Comparison of ENCODE assay signal across 8 cellular contexts in the genomic region with DNA sequence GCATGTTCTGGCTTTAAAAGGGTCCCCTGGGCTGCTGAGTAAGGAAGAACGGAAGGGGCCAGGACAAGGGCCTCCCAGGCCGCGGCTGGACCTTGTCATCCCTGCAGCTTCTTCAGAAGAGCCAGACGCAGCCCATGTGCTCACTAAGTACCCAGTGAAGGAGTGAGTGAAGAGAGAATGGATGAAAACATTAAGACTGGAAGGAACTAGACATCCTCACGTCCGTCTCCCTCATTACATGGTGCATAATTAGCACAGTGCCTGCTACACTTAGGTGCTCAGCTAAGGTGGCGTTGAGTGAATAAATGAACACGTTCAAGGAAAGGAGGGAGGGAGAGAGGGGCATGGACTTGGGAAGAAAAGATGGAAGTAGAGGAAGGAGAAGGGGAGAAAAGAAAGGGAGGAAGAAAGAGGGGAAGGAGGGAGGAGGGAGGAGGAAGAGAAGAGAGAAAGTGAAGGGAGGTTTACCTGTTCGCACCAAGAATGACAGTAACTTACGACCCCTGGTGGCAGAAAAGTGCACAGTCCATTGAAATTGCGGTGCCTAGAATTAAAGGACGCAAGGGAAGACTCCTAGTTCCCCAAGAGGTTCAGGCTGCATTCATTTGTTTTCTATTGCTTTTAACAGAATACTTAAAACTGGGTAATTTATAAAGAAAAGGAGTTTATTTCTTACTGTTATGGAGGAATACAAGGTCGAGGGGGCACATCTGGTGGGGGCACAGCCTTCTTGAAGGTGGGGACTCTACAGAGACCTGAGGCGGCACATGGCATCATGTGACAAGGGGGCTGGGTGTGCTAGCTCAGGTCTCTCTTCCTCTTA. TPM values are rescaled to one million over a fixed set of nuclear protein-coding genes. Genes with fewer than 3 reads are reported as not detected.
DNase-seq lines count a peak whose midpoint lies in the region; ATAC-seq and TF ChIP-seq lines count a peak whose summit lies in the region.

No MANE protein-coding gene starts in this region.

- no peak overlapping the region for H3K9ac ChIP-seq in neural cell (ENCODE audit: low read length)

- POLR2A ChIA-PET in BJ (lab: Charles Lee): no interaction called here

- DNase-seq in BJ (ENCODE audit: low read depth): no peak
- DNase-seq in NOMO-1 treated with DMSO at 0.1 percent for 48 hours (lab: John Stamatoyannopoulos, UW; ENCODE audit: unreplicated experiment): peak; percentile 69
- peak; percentile 31 for DNase-seq in activated CD8-positive, alpha-beta memory T cell treated with anti-CD3 and anti-CD28 coated beads, Interleukin-2, amount 50 U/mL, for 24 hours (ENCODE audit: extremely low read depth)
- DNase-seq in erythroblast (lab: John Stamatoyannopoulos, UW): peak; percentile 50 to 73
- peak; percentile 91 for DNase-seq in superior temporal gyrus (ENCODE audit: extremely low spot score)

- H3K79me2 ChIP-seq in neural cell (replicated peaks; ENCODE audit: insufficient read depth, low read length): peaks cover 19% of the 10 kb centered on the region

- CTCF ChIA-PET in BJ (lab: Yijun Ruan, JAX): interaction anchor here (0.6 to 6.2 kb wide), 10 partner anchors 8 to 639 kb away, joined by 3 to 60 read pairs (median 4); partner anchors contain the start of gene ZNF334

- H3K36me3 ChIP-seq in BJ (ENCODE audit: control insufficient read depth, insufficient read depth, low read length): peaks cover 6% of the 10 kb centered on the region
- H3K36me3 ChIP-seq in neural cell (ENCODE audit: insufficient read depth, low read length): peaks cover 5% of the 10 kb centered on the region

- TF ChIP-seq CTCF in BJ (IDR thresholded peaks at IDR 0.05; ENCODE audit: insufficient read depth, low read depth, low read length) (peak; percentile 77), neural cell (IDR thresholded peaks at IDR 0.05; ENCODE audit: poor library complexity, severe bottlenecking) (peak; percentile 78)

- no peak overlapping the region for H3K27ac ChIP-seq in neural cell (ENCODE audit: low read length)

- H3K4me3 ChIP-seq in BJ (ENCODE audit: low read depth, low read length) (no peak overlapping the region), neural cell (ENCODE audit: low read length) (no peak overlapping the region)

- no peaks in the 10 kb centered on the region for H3F3A ChIP-seq in neural cell (ENCODE audit: insufficient read depth, low read length, poor library complexity, severe bottlenecking)

- no peaks in the 10 kb centered on the region for H3K9me2 ChIP-seq in neural cell (ENCODE audit: insufficient read depth, low read length)

- TF ChIP-seq POLR2A in erythroblast (IDR thresholded peaks at IDR 0.05; ENCODE audit: low read length): no peak

- peak; percentile 44 for ATAC-seq in HG02678 (IDR thresholded peaks at IDR 0.05; ENCODE audit: unreplicated experiment)
- no peak for ATAC-seq in GM18868 (IDR thresholded peaks at IDR 0.05; ENCODE audit: unreplicated experiment)

- H3K27me3 ChIP-seq in BJ (ENCODE audit: control insufficient read depth, insufficient read depth, low read length): no peaks in the 10 kb centered on the region
- H3K27me3 ChIP-seq in neural cell (ENCODE audit: insufficient read depth, low read depth, low read length): no peaks in the 10 kb centered on the region

- H4K20me1 ChIP-seq in neural cell (ENCODE audit: insufficient read depth): no peaks in the 10 kb centered on the region

- no peaks in the 10 kb centered on the region for H3K9me3 ChIP-seq in neural cell (ENCODE audit: low read length)

- no peak for TF ChIP-seq EP300 in neural cell (conservative IDR thresholded peaks at IDR 0.05; ENCODE audit: poor library complexity, severe bottlenecking)

- H3K4me2 ChIP-seq in neural cell (ENCODE audit: low read length): no peak overlapping the region

- H2AFZ ChIP-seq in neural cell (ENCODE audit: low read depth, low read length): no peak overlapping the region

- TF ChIP-seq RAD21 in neural cell (conservative IDR thresholded peaks at IDR 0.05): peak; percentile 71

TF ChIP-seq in neural cell, 6 proteins besides CTCF, POLR2A, EP300 and RAD21:
- TF ChIP-seq SMC3 (conservative IDR thresholded peaks at IDR 0.05; ENCODE audit: poor library complexity): peak; percentile 77
- no peak for TF ChIP-seq POLR2AphosphoS5 (IDR thresholded peaks at IDR 0.05)

RNA-seq across cellular contexts. Expression of gene TP53RK, which starts 8.0 kb away (rescaled TPM):
- polyA plus RNA-seq in BJ (2011; rRNA removed) (7.2 and 11.0 TPM in 2 replicates), neural cell (22.7 and 25.7 TPM in 2 replicates)
- polyA minus RNA-seq in BJ (2011; rRNA and poly(A)+ RNA removed): 5.0 and 5.8 TPM in 2 replicates
- 57.7 and 57.9 TPM in 2 replicates for polyA minus RNA-seq in neural cell

RNA-seq across cellular contexts. Expression of gene SLC2A10, which starts 28.2 kb away (rescaled TPM):
- polyA plus RNA-seq in BJ (2011; rRNA removed): 31.0 and 41.9 TPM in 2 replicates
- 28.7 and 38.0 TPM in 2 replicates for polyA minus RNA-seq in BJ (2011; rRNA and poly(A)+ RNA removed)
- 0.22 TPM in 1 of 2 replicates, not detected in the other for polyA plus RNA-seq in neural cell
- polyA minus RNA-seq in neural cell: 0.12 TPM in 1 of 2 replicates, not detected in the other

RNA-seq across cellular contexts. Expression of gene SLC13A3, which starts 30.0 kb away (rescaled TPM):
- polyA plus RNA-seq in BJ (2011; rRNA removed) (3.5 and 3.7 TPM in 2 replicates), neural cell (5.5 and 8.3 TPM in 2 replicates)
- polyA minus RNA-seq in BJ (2011; rRNA and poly(A)+ RNA removed): 4.6 and 7.9 TPM in 2 replicates
- polyA minus RNA-seq in neural cell: 7.3 and 7.8 TPM in 2 replicates

Comparison
In these comparisons a context has a peak if more than half of its experiments do, and no peak if none do; other contexts are left out.
1. RNA of gene SLC2A10, which starts 28.2 kb away (polyA plus RNA-seq): 31.0 to 41.9 TPM in BJ; 0.22 TPM in neural cell; every median in the first group is over 10 times any median in the second.